ENCODE assay signal across 8 cellular contexts in genomic region chr17:65228734-65229390, GRCh38.
DNase-seq lines count a peak whose midpoint lies in the region; ATAC-seq and TF ChIP-seq lines count a peak whose summit lies in the region.

No MANE protein-coding gene starts in this region.

- H3K36me3 ChIP-seq in heart left ventricle: no peaks in the 10 kb centered on the region
- H3K36me3 ChIP-seq in MG63: no peaks in the 10 kb centered on the region

- H3K4me3 Mint-ChIP-seq in dendritic cell treated with granulocyte-macrophage colony-stimulating factor and Interleukin-4, amounts not matched to agents 40 ng/mL and 50 ng/mL, for 4 days: no peak overlapping the region

- TF ChIP-seq CTCF in heart left ventricle (IDR thresholded peaks at IDR 0.05): no peak

- ATAC-seq in left cardiac atrium (peak; percentile 35 to 76), heart left ventricle (no peak), HG03442 (IDR thresholded peaks at IDR 0.05; ENCODE audit: unreplicated experiment) (peak; percentile 71), HG02885 (IDR thresholded peaks at IDR 0.05; ENCODE audit: poor library complexity, unreplicated experiment) (no peak)

- H3K4me3 ChIP-seq in heart left ventricle: peak overlapping the region in 1 of 12 donors; percentile 21
- no peak overlapping the region for H3K4me3 ChIP-seq in MG63

- intact Hi-C loops in left cardiac atrium (cut with DNase I): no loop called here
- intact Hi-C loops in heart left ventricle (cut with DNase I): loop anchor here in 1 of 10 donors (5.0 kb wide), 1 partner anchor 933 kb away; no protein-coding TSS in a partner anchor
- intact Hi-C loops in dendritic cell treated with granulocyte-macrophage colony-stimulating factor and Interleukin-4, amounts not matched to agents 40 ng/mL and 50 ng/mL, for 4 days (cut with micrococcal nuclease): no loop called here

- H3K9me3 ChIP-seq in heart left ventricle: no peaks in the 10 kb centered on the region
- H3K9me3 ChIP-seq in MG63: no peaks in the 10 kb centered on the region

- H3K27me3 Mint-ChIP-seq in dendritic cell treated with granulocyte-macrophage colony-stimulating factor and Interleukin-4, amounts not matched to agents 40 ng/mL and 50 ng/mL, for 4 days: peaks cover 64% of the 10 kb centered on the region

- WGBS in heart left ventricle, 4 donors: 32 to 46% (median 44%) methylated on average over 11 of the region's 11 CpGs

- H3K4me1 Mint-ChIP-seq in dendritic cell treated with granulocyte-macrophage colony-stimulating factor and Interleukin-4, amounts not matched to agents 40 ng/mL and 50 ng/mL, for 4 days (ENCODE audit: low read depth): peaks cover 36% of the 10 kb centered on the region

- H3K27ac ChIP-seq in heart left ventricle: no peak overlapping the region

- peak overlapping the region; percentile 36 for H3K27ac Mint-ChIP-seq in dendritic cell treated with granulocyte-macrophage colony-stimulating factor and Interleukin-4, amounts not matched to agents 40 ng/mL and 50 ng/mL, for 4 days

- H3K27me3 ChIP-seq in heart left ventricle (peaks cover 0 to 36% (median 0%) of the 10 kb centered on the region in 9 donors), MG63 (no peaks in the 10 kb centered on the region)

- no peaks in the 10 kb centered on the region for H3K9me3 Mint-ChIP-seq in dendritic cell treated with granulocyte-macrophage colony-stimulating factor and Interleukin-4, amounts not matched to agents 40 ng/mL and 50 ng/mL, for 4 days

- peaks cover 0 to 14% (median 0%) of the 10 kb centered on the region in 12 donors for H3K4me1 ChIP-seq in heart left ventricle

- DNase-seq in left cardiac atrium (no peak), heart left ventricle (no peak), SKM-1 treated with dmso at 0.1 percent for 144 hours (lab: John Stamatoyannopoulos, UW; ENCODE audit: unreplicated experiment) (peak; percentile 40), MG63 (no peak)
- peak; percentile 11 to 55 for DNase-seq in stimulated activated CD4-positive, alpha-beta T cell treated with anti-CD3 and anti-CD28 coated beads, Interleukin-4, amount 100 ng/mL, for 48 hours (ENCODE audit: low read depth in 2 of 2)

- no peak for TF ChIP-seq POLR2A in heart left ventricle (IDR thresholded peaks at IDR 0.05)

- no peaks in the 10 kb centered on the region for H3K36me3 Mint-ChIP-seq in dendritic cell treated with granulocyte-macrophage colony-stimulating factor and Interleukin-4, amounts not matched to agents 40 ng/mL and 50 ng/mL, for 4 days (ENCODE audit: low read depth)

Comparison
In these comparisons a context has a peak if more than half of its experiments do, and no peak if none do; other contexts are left out.
1. ATAC-seq: peak in left cardiac atrium (2 of 2) and HG03442 (single experiment); none in heart left ventricle (0 of 4) and HG02885 (single experiment).
2. DNase-seq: peak in SKM-1 treated with dmso at 0.1 percent for 144 hours (single experiment) and stimulated activated CD4-positive, alpha-beta T cell treated with anti-CD3 and anti-CD28 coated beads, Interleukin-4, amount 100 ng/mL, for 48 hours (2 of 2); none in left cardiac atrium (single experiment), heart left ventricle (0 of 5) and MG63 (single experiment).